Comparison of ENCODE assay signal across 10 cellular contexts in genomic region chr6:165660881-165661415, GRCh38. TPM values are rescaled to one million over a fixed set of nuclear protein-coding genes. Genes with fewer than 3 reads are reported as not detected.
DNase-seq lines count a peak whose midpoint lies in the region; ATAC-seq, FAIRE-seq and TF ChIP-seq lines count a peak whose summit lies in the region.
"Had no signal": no experiment of that assay in that cellular context is flagged by ENCODE, and none has a peak within 500 bp of the region (broad histone marks: within the 10 kb centered on the region; RNA-seq: fewer than 3 reads in every experiment).

No MANE protein-coding gene starts in this region.

- TF ChIP-seq EP300 in gastroesophageal sphincter (IDR thresholded peaks at IDR 0.05): no peak

- DNase-seq in AG04450 (ENCODE audit: low read depth, low spot score): no peak
- DNase-seq in NCI-H1105 treated with DMSO at 0.1 percent for 48 hours (lab: John Stamatoyannopoulos, UW): peak; percentile 33
- DNase-seq in pancreas: no peak
- no peak for DNase-seq in GDM1 (lab: John Stamatoyannopoulos, UW)
- DNase-seq in OCI-M1 (lab: John Stamatoyannopoulos, UW): no peak
- DNase-seq: NCI-H1436 treated with DMSO at 0.1 percent for 48 hours had no signal

- TF ChIP-seq CTCF in AG04450 (IDR thresholded peaks at IDR 0.05; ENCODE audit: low read depth, low read length) (no peak), gastroesophageal sphincter (IDR thresholded peaks at IDR 0.05) (no peak), pancreas (IDR thresholded peaks at IDR 0.05) (no peak)

- no peak overlapping the region for H3K27ac ChIP-seq in AG04450 (ENCODE audit: low read depth, low read length)
- peak overlapping the region in 2 of 4 donors; percentile 35 to 78 for H3K27ac ChIP-seq in gastroesophageal sphincter
- H3K27ac ChIP-seq in pancreas: no peak overlapping the region
- H3K27ac ChIP-seq: epithelial cell of prostate had no signal

- intact Hi-C loops in pancreas (cut with DNase I): no loop called here

- no peaks in the 10 kb centered on the region; the same call in 1 of the 2 replicates for H3K9me3 ChIP-seq in AG04450 (ENCODE audit: control insufficient read depth, insufficient read depth, low read length)
- no peaks in the 10 kb centered on the region for H3K9me3 ChIP-seq in gastroesophageal sphincter
- no peaks in the 10 kb centered on the region for H3K9me3 ChIP-seq in pancreas

- POLR2A ChIA-PET in AG04450 (lab: Yijun Ruan, JAX): no interaction called here

- no peak for TF ChIP-seq POLR2A in gastroesophageal sphincter (IDR thresholded peaks at IDR 0.05)

- no peak for FAIRE-seq in pancreas (lab: Jason Lieb, UNC)

- H3K27me3 ChIP-seq in AG04450 (ENCODE audit: control insufficient read depth, insufficient read depth, low read length) (peaks cover 40% of the 10 kb centered on the region), gastroesophageal sphincter (peaks cover 76% of the 10 kb centered on the region), pancreas (peaks cover 0 to 38% (median 10%) of the 10 kb centered on the region in 4 donors)

- ATAC-seq in gastroesophageal sphincter (no peak), pancreas (peak in 1 of 4 donors; percentile 6), HG02852 (IDR thresholded peaks at IDR 0.05; ENCODE audit: unreplicated experiment) (no peak), HG03565 (IDR thresholded peaks at IDR 0.05; ENCODE audit: unreplicated experiment) (no peak)

- H3K36me3 ChIP-seq in gastroesophageal sphincter (no peaks in the 10 kb centered on the region), pancreas (no peaks in the 10 kb centered on the region)

- WGBS in gastroesophageal sphincter (ENCODE audit: low coverage in 1 of 2), 2 donors: 1% methylated on average over 17 to 20 of the region's 49 CpGs
- WGBS in pancreas, 2 donors: 1 to 2% methylated on average over 45 to 49 of the region's 49 CpGs

- CTCF ChIA-PET in AG04450 (lab: Charles Lee): no interaction called here

- H3K4me3 ChIP-seq in AG04450 (ENCODE audit: low read depth, low read length) (peak overlapping the region; percentile 37; the same call in 1 of the 2 replicates), gastroesophageal sphincter (peak overlapping the region; percentile 37 to 60), pancreas (peak overlapping the region in 3 of 4 donors; percentile 26 to 49 (median 41))

- peaks cover 0 to 50% (median 25%) of the 10 kb centered on the region in 3 donors for H3K4me1 ChIP-seq in gastroesophageal sphincter
- peaks cover 0 to 12% (median 11%) of the 10 kb centered on the region in 3 donors for H3K4me1 ChIP-seq in pancreas

RNA-seq across cellular contexts. Expression of gene PDE10A, which starts 2.1 kb away (rescaled TPM):
- polyA plus RNA-seq in AG04450 (2011; rRNA removed) (7.8 and 8.9 TPM in 2 replicates), pancreas (1 to 10 TPM; 2.6 to 5.7 TPM)
- polyA minus RNA-seq in AG04450 (2011; rRNA and poly(A)+ RNA removed): 33.4 and 46.9 TPM in 2 replicates
- total RNA-seq in gastroesophageal sphincter (10 to 100 TPM in 1 of 4 donors, 1 to 10 TPM in 3; 2.5 to 12.1 (median 4.0) TPM), pancreas (1 to 10 TPM in 5 of 6 donors, under 1 TPM in 1; 0.83 to 4.0 (median 2.5) TPM)
